Comparison of ENCODE assay signal across 2 cellular contexts in genomic region chr16:10729104-10729503, GRCh38.
TF ChIP-seq lines count a peak whose summit lies in the region.

No MANE protein-coding gene starts in this region.

TF ChIP-seq in SK-N-SH, 30 proteins besides CTCF, POLR2A, EP300 and RAD21:
- TF ChIP-seq EZH2phosphoT487 (IDR thresholded peaks at IDR 0.05; ENCODE audit: borderline replicate concordance, low read depth) (no peak), ZBTB33 (IDR thresholded peaks at IDR 0.05; ENCODE audit: borderline replicate concordance, low read depth) (no peak), TEAD4 (IDR thresholded peaks at IDR 0.05; ENCODE audit: borderline replicate concordance, insufficient read depth) (no peak), USF2 (IDR thresholded peaks at IDR 0.05; ENCODE audit: borderline replicate concordance, low read depth, low read length) (no peak), MXI1 (IDR thresholded peaks at IDR 0.05; ENCODE audit: low read depth, low read length) (no peak), FOXJ3 (CRISPR knock-in tag; IDR thresholded peaks at IDR 0.05) (no peak)

TF ChIP-seq in HepG2, 621 proteins besides CTCF, POLR2A, EP300 and RAD21:
- TF ChIP-seq ZNF580 (CRISPR knock-in tag; IDR thresholded peaks at IDR 0.05; ENCODE audit: borderline replicate concordance, low read depth), result no peak
- peak; percentile 60 for TF ChIP-seq ZNF282 (IDR thresholded peaks at IDR 0.05; ENCODE audit: partially characterized antibody)
- peak; percentile 69; the same call in 1 of the 2 replicates for TF ChIP-seq FOXP1 (IDR thresholded peaks at IDR 0.05)
- TF ChIP-seq FOXP1 (CRISPR knock-in tag; IDR thresholded peaks at IDR 0.05), result no peak
- 0 out of 2 replicates have a peak, but pooled peaks have one; percentile 17 for TF ChIP-seq RAD51 (IDR thresholded peaks at IDR 0.05; ENCODE audit: borderline replicate concordance)
- 0 out of 2 replicates have a peak, but pooled peaks have one; percentile 81 for TF ChIP-seq ATM (IDR thresholded peaks at IDR 0.05; ENCODE audit: borderline replicate concordance)
- 0 out of 2 replicates have a peak, but pooled peaks have one; percentile 25 for TF ChIP-seq LBX2 (CRISPR knock-in tag; IDR thresholded peaks at IDR 0.05; ENCODE audit: borderline replicate concordance)
- TF ChIP-seq ZBTB7A (CRISPR knock-in tag; IDR thresholded peaks at IDR 0.05), result peak; percentile 51; the same call in 1 of the 2 replicates
- TF ChIP-seq ZNF605 (CRISPR knock-in tag; IDR thresholded peaks at IDR 0.05), result peak; percentile 37; the same call in 1 of the 2 replicates
- TF ChIP-seq SOX6 (IDR thresholded peaks at IDR 0.05), result 0 out of 2 replicates have a peak, but pooled peaks have one; percentile 36
- TF ChIP-seq SOX6 (CRISPR knock-in tag; IDR thresholded peaks at IDR 0.05), result no peak
- 0 out of 2 replicates have a peak, but pooled peaks have one; percentile 39 for TF ChIP-seq NBN (conservative IDR thresholded peaks at IDR 0.05)
- peak; percentile 40 for TF ChIP-seq MNT (IDR thresholded peaks at IDR 0.05)
- peak; percentile 81 for TF ChIP-seq LCORL (IDR thresholded peaks at IDR 0.05)
- TF ChIP-seq LCORL (CRISPR knock-in tag; IDR thresholded peaks at IDR 0.05), result no peak
- no peak for TF ChIP-seq ZFP91 (CRISPR knock-in tag; IDR thresholded peaks at IDR 0.05; ENCODE audit: borderline replicate concordance)
- TF ChIP-seq MZF1 (CRISPR knock-in tag; IDR thresholded peaks at IDR 0.05; ENCODE audit: borderline replicate concordance), result no peak
- peak; percentile 85; the same call in 1 of the 2 replicates for TF ChIP-seq PLRG1 (conservative IDR thresholded peaks at IDR 0.05)
- no peak for TF ChIP-seq ZFYVE20 (CRISPR knock-in tag; IDR thresholded peaks at IDR 0.05; ENCODE audit: borderline replicate concordance, low read depth)
- peak; percentile 86; the same call in 1 of the 2 replicates for TF ChIP-seq IKZF1 (IDR thresholded peaks at IDR 0.05)
- TF ChIP-seq FOXK2 (IDR thresholded peaks at IDR 0.05), result peak; percentile 38; the same call in 1 of the 2 replicates
- TF ChIP-seq NONO (IDR thresholded peaks at IDR 0.05), result peak; percentile 89; the same call in 1 of the 2 replicates
- no peak for TF ChIP-seq NONO (CRISPR knock-in tag; conservative IDR thresholded peaks at IDR 0.05)
- TF ChIP-seq TRIM22 (IDR thresholded peaks at IDR 0.05), result peak; percentile 71; the same call in 1 of the 2 replicates
- no peak for TF ChIP-seq ZNF878 (CRISPR knock-in tag; IDR thresholded peaks at IDR 0.05)
- peak; percentile 38; the same call in 1 of the 2 replicates for TF ChIP-seq FOXA1 (IDR thresholded peaks at IDR 0.05)
- TF ChIP-seq FOXA1 (CRISPR knock-in tag; IDR thresholded peaks at IDR 0.05), result no peak
- TF ChIP-seq ARNT (IDR thresholded peaks at IDR 0.05), result peak; percentile 94
- TF ChIP-seq PHB2 (IDR thresholded peaks at IDR 0.05; ENCODE audit: partially characterized antibody), result peak; percentile 91
